8 cellular contexts compared by ENCODE assay signal in the genomic region with DNA sequence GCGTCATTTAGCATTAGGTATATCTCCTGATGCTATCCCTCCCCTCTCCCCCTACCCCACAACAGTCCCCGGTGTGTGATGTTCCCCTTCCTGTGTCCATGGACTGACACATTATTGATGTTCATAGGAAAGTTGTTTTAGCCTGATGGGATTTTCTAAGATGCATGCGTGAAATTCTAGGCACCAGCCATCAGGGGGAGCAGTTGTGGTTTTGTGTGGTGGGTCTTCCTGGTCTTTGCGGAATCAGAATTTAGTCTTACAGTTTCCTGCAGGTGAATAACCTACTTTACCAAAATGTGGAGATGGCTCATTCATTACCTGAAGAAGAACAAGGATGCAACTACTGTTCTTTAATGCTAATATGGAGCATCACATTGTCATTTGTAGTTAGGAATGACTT.
DNase-seq lines count a peak whose midpoint lies in the region; ATAC-seq and TF ChIP-seq lines count a peak whose summit lies in the region.

No MANE protein-coding gene starts in this region.

- H3K27me3 ChIP-seq in DOHH2 (ENCODE audit: control insufficient read depth, low read length), result no peaks in the 10 kb centered on the region
- no peaks in the 10 kb centered on the region for H3K27me3 ChIP-seq in upper lobe of left lung

- no peaks in the 10 kb centered on the region for H3K36me3 Mint-ChIP-seq in activated T-helper 1 cell treated with anti-CD3 and anti-CD28 coated beads, Interleukin-12 subunit alpha, Interleukin-12 subunit beta, Interleukin-2, Interleukin-4 antibody, amounts not matched to agents 30 ng/mL and 10 ng/mL and 1 ng/mL, durations not matched to agents 14 hours and 24 hours and 36 hours (ENCODE audit: low read depth)

- DNase-seq in ACHN (peak; percentile 49), NB4 (ENCODE audit: low read depth) (peak; percentile 56), inferior parietal cortex (ENCODE audit: extremely low spot score) (peak; percentile 25), upper lobe of left lung (no peak), T-helper 9 cell (no peak)
- DNase-seq in activated T-helper 1 cell treated with anti-CD3 and anti-CD28 coated beads, Interleukin-12 subunit alpha, Interleukin-12 subunit beta, Interleukin-2, Interleukin-4 antibody, amounts not matched to agents 30 ng/mL and 10 ng/mL and 1 ng/mL, durations not matched to agents 14 hours and 24 hours and 36 hours (ENCODE audit: low spot score), result peak; percentile 15

- H3K36me3 ChIP-seq in DOHH2 (ENCODE audit: control insufficient read depth, low read length), result no peaks in the 10 kb centered on the region
- H3K36me3 ChIP-seq in upper lobe of left lung, result no peaks in the 10 kb centered on the region

- H3K4me3 ChIP-seq in DOHH2 (ENCODE audit: low read length) (no peak overlapping the region), NB4 (ENCODE audit: low read depth, low read length) (no peak overlapping the region), upper lobe of left lung (no peak overlapping the region)

- TF ChIP-seq EP300 in upper lobe of left lung (IDR thresholded peaks at IDR 0.05), result no peak

- TF ChIP-seq CTCF in DOHH2 (IDR thresholded peaks at IDR 0.05; ENCODE audit: low read depth, low read length, poor library complexity, severe bottlenecking) (peak; percentile 72), NB4 (IDR thresholded peaks at IDR 0.05; ENCODE audit: low read depth, low read length) (peak; percentile 80), upper lobe of left lung (IDR thresholded peaks at IDR 0.05) (peak; percentile 36 to 56 (median 55))

- peaks cover 19% of the 10 kb centered on the region for H3K4me1 Mint-ChIP-seq in activated T-helper 1 cell treated with anti-CD3 and anti-CD28 coated beads, Interleukin-12 subunit alpha, Interleukin-12 subunit beta, Interleukin-2, Interleukin-4 antibody, amounts not matched to agents 30 ng/mL and 10 ng/mL and 1 ng/mL, durations not matched to agents 14 hours and 24 hours and 36 hours (ENCODE audit: low read depth)

- H3K4me1 ChIP-seq in DOHH2 (ENCODE audit: control insufficient read depth, low read length), result no peaks in the 10 kb centered on the region
- peaks cover 8 to 17% (median 15%) of the 10 kb centered on the region in 4 donors for H3K4me1 ChIP-seq in upper lobe of left lung

- H3K79me2 ChIP-seq in DOHH2 (ENCODE audit: control insufficient read depth, low read length), result no peaks in the 10 kb centered on the region

- no peak overlapping the region for H3K27ac Mint-ChIP-seq in activated T-helper 1 cell treated with anti-CD3 and anti-CD28 coated beads, Interleukin-12 subunit alpha, Interleukin-12 subunit beta, Interleukin-2, Interleukin-4 antibody, amounts not matched to agents 30 ng/mL and 10 ng/mL and 1 ng/mL, durations not matched to agents 14 hours and 24 hours and 36 hours

- intact Hi-C loops in activated T-helper 1 cell treated with anti-CD3 and anti-CD28 coated beads, Interleukin-12 subunit alpha, Interleukin-12 subunit beta, Interleukin-2, Interleukin-4 antibody, amounts not matched to agents 30 ng/mL and 10 ng/mL and 1 ng/mL, durations not matched to agents 14 hours and 24 hours and 36 hours (cut with micrococcal nuclease), result loop anchor here (1.0 to 5.0 kb wide), 4 partner anchors 46 to 454 kb away; no protein-coding TSS in a partner anchor

- H3K9me3 Mint-ChIP-seq in activated T-helper 1 cell treated with anti-CD3 and anti-CD28 coated beads, Interleukin-12 subunit alpha, Interleukin-12 subunit beta, Interleukin-2, Interleukin-4 antibody, amounts not matched to agents 30 ng/mL and 10 ng/mL and 1 ng/mL, durations not matched to agents 14 hours and 24 hours and 36 hours, result no peaks in the 10 kb centered on the region

- no peaks in the 10 kb centered on the region for H3F3A ChIP-seq in DOHH2 (ENCODE audit: control insufficient read depth, insufficient read depth)

- H3K9me3 ChIP-seq in DOHH2 (ENCODE audit: control insufficient read depth, insufficient read depth, low read length) (no peaks in the 10 kb centered on the region), upper lobe of left lung (no peaks in the 10 kb centered on the region)

- no peak for ATAC-seq in upper lobe of left lung (ENCODE audit: low FRiP score in 2 of 2)
- ATAC-seq in GM18867 (IDR thresholded peaks at IDR 0.05; ENCODE audit: unreplicated experiment), result no peak

- no peak for TF ChIP-seq POLR2A in NB4 (IDR thresholded peaks at IDR 0.05; ENCODE audit: extremely low read depth, insufficient read length)
- TF ChIP-seq POLR2A in upper lobe of left lung (IDR thresholded peaks at IDR 0.05), result no peak

- WGBS in upper lobe of left lung, 2 donors, result 37 to 39% methylated on average over 4 of the region's 4 CpGs

- H3K4me2 ChIP-seq in DOHH2 (ENCODE audit: low read length), result no peak overlapping the region

- no peaks in the 10 kb centered on the region for H3K9me2 ChIP-seq in DOHH2 (replicated peaks; ENCODE audit: control insufficient read depth, low read length)

- H3K27me3 Mint-ChIP-seq in activated T-helper 1 cell treated with anti-CD3 and anti-CD28 coated beads, Interleukin-12 subunit alpha, Interleukin-12 subunit beta, Interleukin-2, Interleukin-4 antibody, amounts not matched to agents 30 ng/mL and 10 ng/mL and 1 ng/mL, durations not matched to agents 14 hours and 24 hours and 36 hours (ENCODE audit: insufficient read depth), result peaks cover 7% of the 10 kb centered on the region

- in situ Hi-C loops in ACHN (cut with HindIII; ENCODE audit: low pct_ligation_motif_present, low pct_unique_long_range_greater_than_20kb, low sequenced_read_pairs), result no loop called here

- H3K4me3 Mint-ChIP-seq in activated T-helper 1 cell treated with anti-CD3 and anti-CD28 coated beads, Interleukin-12 subunit alpha, Interleukin-12 subunit beta, Interleukin-2, Interleukin-4 antibody, amounts not matched to agents 30 ng/mL and 10 ng/mL and 1 ng/mL, durations not matched to agents 14 hours and 24 hours and 36 hours, result no peak overlapping the region

- no peaks in the 10 kb centered on the region for H4K20me1 ChIP-seq in DOHH2 (ENCODE audit: control insufficient read depth, insufficient read depth, low read depth, low read length)

- H3K27ac ChIP-seq in DOHH2 (ENCODE audit: low read depth, low read length), result no peak overlapping the region
- H3K27ac ChIP-seq in upper lobe of left lung, result no peak overlapping the region

Comparison
In these comparisons a context has a peak if more than half of its experiments do, and no peak if none do; other contexts are left out.
1. DNase-seq: peak in ACHN (single experiment), NB4 (single experiment), activated T-helper 1 cell treated with anti-CD3 and anti-CD28 coated beads, Interleukin-12 subunit alpha, Interleukin-12 subunit beta, Interleukin-2, Interleukin-4 antibody, amounts not matched to agents 30 ng/mL and 10 ng/mL and 1 ng/mL, durations not matched to agents 14 hours and 24 hours and 36 hours (single experiment) and inferior parietal cortex (single experiment); none in upper lobe of left lung (0 of 2) and T-helper 9 cell (single experiment).
2. Peak in every context shown above with its lines, with median percentiles within 50 percentile points of each other: CTCF ChIP-seq.